8 cellular contexts compared by ENCODE assay signal in the genomic region with DNA sequence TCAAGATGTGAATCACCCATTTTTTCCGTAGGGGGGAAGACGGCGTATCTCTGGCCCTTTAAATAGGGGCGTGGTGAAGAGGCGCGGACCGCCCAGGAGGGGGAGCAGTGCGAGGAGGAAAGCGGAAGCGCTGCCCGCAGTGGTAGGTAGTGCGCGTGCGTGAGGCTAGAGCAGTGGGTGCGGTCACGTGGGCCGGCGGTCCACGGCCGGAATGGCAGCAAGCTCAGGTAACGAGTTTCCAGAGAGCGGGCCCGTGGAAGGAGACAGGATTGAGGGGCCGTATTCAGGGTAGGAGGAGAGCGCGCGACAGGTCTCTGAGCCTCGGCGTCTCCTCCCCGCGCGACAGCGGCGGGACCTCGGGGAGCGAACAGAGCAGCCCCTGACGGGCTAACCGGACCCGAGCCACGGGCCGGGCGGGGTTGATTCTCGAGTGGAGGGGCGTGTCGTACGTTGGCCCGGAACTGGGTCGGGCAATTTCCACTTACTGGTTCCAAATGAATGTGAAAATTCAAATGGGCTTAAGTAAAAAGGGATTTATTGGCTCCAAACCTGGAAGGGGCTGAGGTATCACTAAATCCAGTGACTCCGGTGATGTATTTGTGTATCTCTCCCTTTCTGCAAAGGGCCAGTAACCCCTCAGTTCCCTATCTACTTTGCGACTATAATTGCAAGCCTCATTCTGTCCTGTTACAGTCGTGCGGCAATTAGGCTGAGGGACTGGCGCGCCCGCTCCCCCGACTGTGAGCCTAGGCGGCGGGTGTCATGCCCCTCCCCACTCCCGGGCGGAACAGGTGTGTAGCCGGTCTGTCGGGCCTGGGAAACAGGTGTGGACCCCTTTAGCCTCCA. TPM values are rescaled to one million over a fixed set of nuclear protein-coding genes. Genes with fewer than 3 reads are reported as not detected.
A peak's percentile ranks its signal among the peaks of the same experiment; 100 is the strongest.
DNase-seq lines count a peak whose midpoint lies in the region; ATAC-seq and TF ChIP-seq lines count a peak whose summit lies in the region.

A gene with protein sequence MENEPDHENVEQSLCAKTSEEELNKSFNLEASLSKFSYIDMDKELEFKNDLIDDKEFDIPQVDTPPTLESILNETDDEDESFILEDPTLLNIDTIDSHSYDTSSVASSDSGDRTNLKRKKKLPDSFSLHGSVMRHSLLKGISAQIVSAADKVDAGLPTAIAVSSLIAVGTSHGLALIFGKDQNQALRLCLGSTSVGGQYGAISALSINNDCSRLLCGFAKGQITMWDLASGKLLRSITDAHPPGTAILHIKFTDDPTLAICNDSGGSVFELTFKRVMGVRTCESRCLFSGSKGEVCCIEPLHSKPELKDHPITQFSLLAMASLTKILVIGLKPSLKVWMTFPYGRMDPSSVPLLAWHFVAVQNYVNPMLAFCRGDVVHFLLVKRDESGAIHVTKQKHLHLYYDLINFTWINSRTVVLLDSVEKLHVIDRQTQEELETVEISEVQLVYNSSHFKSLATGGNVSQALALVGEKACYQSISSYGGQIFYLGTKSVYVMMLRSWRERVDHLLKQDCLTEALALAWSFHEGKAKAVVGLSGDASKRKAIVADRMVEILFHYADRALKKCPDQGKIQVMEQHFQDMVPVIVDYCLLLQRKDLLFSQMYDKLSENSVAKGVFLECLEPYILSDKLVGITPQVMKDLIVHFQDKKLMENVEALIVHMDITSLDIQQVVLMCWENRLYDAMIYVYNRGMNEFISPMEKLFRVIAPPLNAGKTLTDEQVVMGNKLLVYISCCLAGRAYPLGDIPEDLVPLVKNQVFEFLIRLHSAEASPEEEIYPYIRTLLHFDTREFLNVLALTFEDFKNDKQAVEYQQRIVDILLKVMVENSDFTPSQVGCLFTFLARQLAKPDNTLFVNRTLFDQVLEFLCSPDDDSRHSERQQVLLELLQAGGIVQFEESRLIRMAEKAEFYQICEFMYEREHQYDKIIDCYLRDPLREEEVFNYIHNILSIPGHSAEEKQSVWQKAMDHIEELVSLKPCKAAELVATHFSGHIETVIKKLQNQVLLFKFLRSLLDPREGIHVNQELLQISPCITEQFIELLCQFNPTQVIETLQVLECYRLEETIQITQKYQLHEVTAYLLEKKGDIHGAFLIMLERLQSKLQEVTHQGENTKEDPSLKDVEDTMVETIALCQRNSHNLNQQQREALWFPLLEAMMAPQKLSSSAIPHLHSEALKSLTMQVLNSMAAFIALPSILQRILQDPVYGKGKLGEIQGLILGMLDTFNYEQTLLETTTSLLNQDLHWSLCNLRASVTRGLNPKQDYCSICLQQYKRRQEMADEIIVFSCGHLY (N-terminal part only) (plus strand): TSS at position 168 of the 846 bp plus-strand sequence. CDS start 12,467 bp downstream, outside the sequence.

- H3K27me3 Mint-ChIP-seq in activated naive CD8-positive, alpha-beta T cell treated with anti-CD3 and anti-CD28 coated beads, Interleukin-2, amount 50 U/mL, for 24 hours: peaks cover 3% of the 10 kb centered on the region
- no peaks in the 10 kb centered on the region for H3K27me3 Mint-ChIP-seq in type B pancreatic cell

- ATAC-seq in HG02763 (IDR thresholded peaks at IDR 0.05; ENCODE audit: unreplicated experiment): peak; percentile 93
- peak; percentile 83 for ATAC-seq in activated naive CD8-positive, alpha-beta T cell treated with anti-CD3 and anti-CD28 coated beads, Interleukin-2, amount 50 U/mL, for 24 hours

- peak within 1 kb of the TSS; percentile 99 for H3K4me3 Mint-ChIP-seq in activated naive CD8-positive, alpha-beta T cell treated with anti-CD3 and anti-CD28 coated beads, Interleukin-2, amount 50 U/mL, for 24 hours
- H3K4me3 Mint-ChIP-seq in type B pancreatic cell: peak within 1 kb of the TSS; percentile 100

- H3K36me3 Mint-ChIP-seq in activated naive CD8-positive, alpha-beta T cell treated with anti-CD3 and anti-CD28 coated beads, Interleukin-2, amount 50 U/mL, for 24 hours (ENCODE audit: low read depth): peaks cover 11% of the 10 kb centered on the region
- H3K36me3 Mint-ChIP-seq in type B pancreatic cell: no peaks in the 10 kb centered on the region

- peaks cover 68% of the 10 kb centered on the region for H3K4me1 Mint-ChIP-seq in activated naive CD8-positive, alpha-beta T cell treated with anti-CD3 and anti-CD28 coated beads, Interleukin-2, amount 50 U/mL, for 24 hours
- peaks cover 6% of the 10 kb centered on the region for H3K4me1 Mint-ChIP-seq in type B pancreatic cell (ENCODE audit: unreplicated experiment)

- H3K9me3 Mint-ChIP-seq in activated naive CD8-positive, alpha-beta T cell treated with anti-CD3 and anti-CD28 coated beads, Interleukin-2, amount 50 U/mL, for 24 hours: peaks cover 3% of the 10 kb centered on the region
- no peaks in the 10 kb centered on the region for H3K9me3 Mint-ChIP-seq in type B pancreatic cell

- DNase-seq in NCI-H1417 (lab: John Stamatoyannopoulos, UW) (peak; percentile 95 to 98 (median 97)), SW 1271 (lab: John Stamatoyannopoulos, UW) (peak; percentile 78 to 96), cardiac septum (ENCODE audit: low spot score) (peak; percentile 99), pons (ENCODE audit: low spot score) (peak; percentile 95), type B pancreatic cell (ENCODE audit: extremely low spot score, unreplicated experiment) (peak; percentile 96)
- DNase-seq in activated naive CD8-positive, alpha-beta T cell treated with anti-CD3 and anti-CD28 coated beads, Interleukin-2, amount 50 U/mL, for 24 hours: peak; percentile 97

- peak; percentile 44 for TF ChIP-seq CTCF in GM12874 (IDR thresholded peaks at IDR 0.05; ENCODE audit: insufficient read depth, low read depth, low read length)
- TF ChIP-seq CTCF in type B pancreatic cell (conservative IDR thresholded peaks at IDR 0.05): peak; percentile 74

- peak within 1 kb of the TSS; percentile 100 for H3K27ac Mint-ChIP-seq in activated naive CD8-positive, alpha-beta T cell treated with anti-CD3 and anti-CD28 coated beads, Interleukin-2, amount 50 U/mL, for 24 hours
- peak within 1 kb of the TSS; percentile 93 for H3K27ac Mint-ChIP-seq in type B pancreatic cell

- intact Hi-C loops in cardiac septum (cut with DNase I): loop anchor here (5.0 kb wide), 1 partner anchor 340 kb away; a partner anchor contains a TSS

RNA-seq across cellular contexts. Expression of the gene that starts here (rescaled TPM):
- total RNA-seq in cardiac septum (101 TPM), type B pancreatic cell (ENCODE audit: low replicate concordance) (36.5 and 59.4 TPM in 2 replicates)

Comparison
In these comparisons a context has a peak if more than half of its experiments do, and no peak if none do; other contexts are left out.
1. Peak in every context shown above with its lines: DNase-seq and ATAC-seq.